ENCODE assay signal across 24 cellular contexts in the genomic region with DNA sequence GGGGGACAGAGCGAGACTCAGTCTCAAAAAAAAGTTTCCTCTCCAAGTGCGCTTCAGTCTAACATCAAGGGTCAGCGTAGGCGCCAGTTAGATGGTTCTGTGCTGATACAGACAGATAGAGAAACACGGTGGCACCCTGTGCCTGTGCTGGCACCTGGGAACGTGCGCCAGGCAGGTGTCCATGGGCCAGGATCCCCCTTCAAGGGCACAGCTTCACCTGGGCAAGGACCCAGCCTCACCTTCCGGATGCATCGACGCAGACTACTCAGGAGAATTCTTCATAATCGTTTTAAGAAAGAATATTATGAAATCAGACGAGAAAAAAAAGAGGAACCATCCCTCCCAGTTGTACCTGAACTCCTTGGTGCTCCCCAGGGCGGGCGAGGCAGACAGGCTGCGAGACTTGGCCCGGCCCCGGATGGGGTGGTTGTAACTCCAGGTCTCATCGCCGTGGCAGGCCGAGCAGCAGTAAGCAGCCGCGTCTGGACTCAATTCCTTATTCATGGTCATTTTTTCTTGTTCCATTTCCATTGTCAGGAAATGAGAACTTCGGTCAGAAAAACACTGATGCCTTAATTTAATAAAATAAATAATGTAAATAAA. TPM values are rescaled to one million over a fixed set of nuclear protein-coding genes. Genes with fewer than 3 reads are reported as not detected.
DNase-seq lines count a peak whose midpoint lies in the region; ATAC-seq and TF ChIP-seq lines count a peak whose summit lies in the region.
"Had no signal": no experiment of that assay in that cellular context is flagged by ENCODE, and none has a peak within 500 bp of the region (broad histone marks: within the 10 kb centered on the region; RNA-seq: fewer than 3 reads in every experiment).

No MANE protein-coding gene starts in this region.

- no peak for TF ChIP-seq CTCF in NB4 (IDR thresholded peaks at IDR 0.05; ENCODE audit: low read depth, low read length)
- TF ChIP-seq CTCF in lower lobe of right lung (IDR thresholded peaks at IDR 0.05): no peak
- TF ChIP-seq CTCF in dorsolateral prefrontal cortex (IDR thresholded peaks at IDR 0.05 in 54 of 56, conservative IDR thresholded peaks at IDR 0.05 in 2 of 56; ENCODE audit: low read depth in 1 of 56, partially characterized antibody in 56 of 56): no peak

- ATAC-seq in lower lobe of right lung (no peak), GM19452 (IDR thresholded peaks at IDR 0.05; ENCODE audit: unreplicated experiment) (no peak), GM18502 (IDR thresholded peaks at IDR 0.05; ENCODE audit: poor library complexity, unreplicated experiment) (no peak), HG03196 (IDR thresholded peaks at IDR 0.05; ENCODE audit: unreplicated experiment) (no peak)

- H3K27me3 ChIP-seq in BLaER1: no peaks in the 10 kb centered on the region
- H3K27me3 ChIP-seq in lower lobe of right lung (ENCODE audit: low read depth): no peaks in the 10 kb centered on the region
- no peaks in the 10 kb centered on the region for H3K27me3 ChIP-seq in dorsolateral prefrontal cortex
- H3K27me3 ChIP-seq: colonic mucosa, gastrocnemius medialis, SJSA1 had no signal

- 0 out of 2 replicates have a peak overlapping the region, but pooled peaks have one; percentile 2 for H3K4me2 ChIP-seq in BLaER1

- no peak overlapping the region for H3K9ac ChIP-seq in BLaER1

- intact Hi-C loops in lower lobe of right lung (cut with DNase I): no loop called here
- intact Hi-C loops in dorsolateral prefrontal cortex (cut with DNase I): loop anchor here in 1 of 2 donors (5.0 kb wide), 1 partner anchor 142 kb away; no protein-coding TSS in a partner anchor

- H3K27ac ChIP-seq in BLaER1 (no peak overlapping the region), lower lobe of right lung (peak overlapping the region; percentile 41), dorsolateral prefrontal cortex (peak overlapping the region in 19 of 59 donors; percentile 8 to 70 (median 46))
- H3K27ac ChIP-seq: colonic mucosa, gastrocnemius medialis, SJSA1 had no signal

- DNase-seq in NB4 (ENCODE audit: low read depth): peak; percentile 90
- DNase-seq in SKM-1 treated with dmso at 0.1 percent for 144 hours (lab: John Stamatoyannopoulos, UW; ENCODE audit: unreplicated experiment): peak; percentile 87
- DNase-seq in lower lobe of right lung: peak; percentile 62
- no peak for DNase-seq in dorsolateral prefrontal cortex
- DNase-seq: activated CD4-positive, alpha-beta T cell treated with anti-CD3 and anti-CD28 coated beads for 48 hours; activated naive CD4-positive, alpha-beta T cell treated with Interleukin-2 at 50 U/mL for 16 hours; activated T-cell treated with anti-CD3 and anti-CD28 coated beads, Interleukin-2, amount 50 U/mL, for 48 hours; amniotic stem cell; colonic mucosa; DND-41; H9; NCI-H1105; NCI-H2029; nephron progenitor cell; OCI-M1; stimulated activated naive CD8-positive, alpha-beta T cell treated with anti-CD3 and anti-CD28 coated beads, Interleukin-15, Interleukin-2, amounts not matched to agents 100 U/mL and 50 U/mL, for 24 hours; T-helper 2 cell had no signal

- H3K4me3 ChIP-seq in BLaER1 (no peak overlapping the region), NB4 (ENCODE audit: low read depth, low read length) (no peak overlapping the region), lower lobe of right lung (no peak overlapping the region), dorsolateral prefrontal cortex (no peak overlapping the region)
- H3K4me3 ChIP-seq: colonic mucosa, gastrocnemius medialis, lung, SJSA1 had no signal

- H3K9me3 ChIP-seq in BLaER1 (peaks cover 15% of the 10 kb centered on the region), lower lobe of right lung (no peaks in the 10 kb centered on the region)
- H3K9me3 ChIP-seq: colonic mucosa, gastrocnemius medialis, SJSA1 had no signal

- TF ChIP-seq POLR2A in NB4 (IDR thresholded peaks at IDR 0.05; ENCODE audit: extremely low read depth, insufficient read length): no peak

- H3K4me1 ChIP-seq in BLaER1 (peaks cover 36% of the 10 kb centered on the region), lower lobe of right lung (peaks cover 24% of the 10 kb centered on the region)
- H3K4me1 ChIP-seq: gastrocnemius medialis had no signal

- H4K20me1 ChIP-seq in BLaER1: peaks cover 100% of the 10 kb centered on the region

- peaks cover 100% of the 10 kb centered on the region for H3K36me3 ChIP-seq in BLaER1
- peaks cover 71% of the 10 kb centered on the region for H3K36me3 ChIP-seq in lower lobe of right lung

RNA-seq across cellular contexts. Expression of a gene that starts 13.3 kb away (rescaled TPM):
- total RNA-seq in lower lobe of right lung (133 TPM), dorsolateral prefrontal cortex (10 to 100 TPM; 37.6 to 88.4 (median 49.0) TPM)

RNA-seq across cellular contexts. Expression of a gene that starts 40.8 kb away (rescaled TPM):
- total RNA-seq in lower lobe of right lung (56.1 TPM), dorsolateral prefrontal cortex (10 to 100 TPM; 17.9 to 87.7 (median 40.9) TPM)

Comparison
In these comparisons a context has a peak if more than half of its experiments do, and no peak if none do; other contexts are left out.
1. DNase-seq: peak in NB4 (single experiment), SKM-1 treated with dmso at 0.1 percent for 144 hours (single experiment) and lower lobe of right lung (single experiment); none in dorsolateral prefrontal cortex (0 of 10).